Comparison of ENCODE assay signal across 8 cellular contexts in genomic region chr5:123371575-123372179, GRCh38.
DNase-seq lines count a peak whose midpoint lies in the region; ATAC-seq and TF ChIP-seq lines count a peak whose summit lies in the region.

No MANE protein-coding gene starts in this region.

- no peaks in the 10 kb centered on the region for H3K27me3 Mint-ChIP-seq in activated naive CD8-positive, alpha-beta T cell treated with anti-CD3 and anti-CD28 coated beads, Interleukin-2, amount 50 U/mL, for 24 hours

- H3K9me3 Mint-ChIP-seq in activated naive CD8-positive, alpha-beta T cell treated with anti-CD3 and anti-CD28 coated beads, Interleukin-2, amount 50 U/mL, for 24 hours = no peaks in the 10 kb centered on the region

- peak; percentile 4 to 42 for DNase-seq in SHP77 (lab: John Stamatoyannopoulos, UW)
- no peak for DNase-seq in SHP77 treated with DMSO at 0.1 percent for 48 hours (lab: John Stamatoyannopoulos, UW)
- DNase-seq in NB4 (ENCODE audit: low read depth) = peak; percentile 23
- DNase-seq in activated naive CD8-positive, alpha-beta T cell treated with anti-CD3 and anti-CD28 coated beads, Interleukin-2, amount 50 U/mL, for 24 hours = peak; percentile 48
- DNase-seq in islet precursor cell = peak; percentile 55
- peak; percentile 61 for DNase-seq in stimulated activated CD8-positive, alpha-beta memory T cell treated with anti-CD3 and anti-CD28 coated beads, Interleukin-4, amount 100 ng/mL, for 48 hours

- no peak for TF ChIP-seq POLR2A in NB4 (IDR thresholded peaks at IDR 0.05; ENCODE audit: extremely low read depth, insufficient read length)

- no peaks in the 10 kb centered on the region for H3K4me1 Mint-ChIP-seq in activated naive CD8-positive, alpha-beta T cell treated with anti-CD3 and anti-CD28 coated beads, Interleukin-2, amount 50 U/mL, for 24 hours

- H3K27ac Mint-ChIP-seq in activated naive CD8-positive, alpha-beta T cell treated with anti-CD3 and anti-CD28 coated beads, Interleukin-2, amount 50 U/mL, for 24 hours = no peak overlapping the region

- TF ChIP-seq CTCF in NB4 (IDR thresholded peaks at IDR 0.05; ENCODE audit: low read depth, low read length) = peak; percentile 64

- H3K36me3 Mint-ChIP-seq in activated naive CD8-positive, alpha-beta T cell treated with anti-CD3 and anti-CD28 coated beads, Interleukin-2, amount 50 U/mL, for 24 hours (ENCODE audit: low read depth) = peaks cover 38% of the 10 kb centered on the region

- no peak for ATAC-seq in activated naive CD8-positive, alpha-beta T cell treated with anti-CD3 and anti-CD28 coated beads, Interleukin-2, amount 50 U/mL, for 24 hours
- ATAC-seq in HG03135 (IDR thresholded peaks at IDR 0.05; ENCODE audit: unreplicated experiment) (no peak), GM21447 (IDR thresholded peaks at IDR 0.05; ENCODE audit: unreplicated experiment) (no peak)

- H3K4me3 Mint-ChIP-seq in activated naive CD8-positive, alpha-beta T cell treated with anti-CD3 and anti-CD28 coated beads, Interleukin-2, amount 50 U/mL, for 24 hours = no peak overlapping the region

- no peak overlapping the region for H3K4me3 ChIP-seq in NB4 (ENCODE audit: low read depth, low read length)
